In genomic region chr1:151611832-151612505, GRCh38 we compare ENCODE assay signal across 8 cellular contexts. TPM values are rescaled to one million over a fixed set of nuclear protein-coding genes. Genes with fewer than 3 reads are reported as not detected.
DNase-seq lines count a peak whose midpoint lies in the region; ATAC-seq and TF ChIP-seq lines count a peak whose summit lies in the region.

TSS of gene SNX27 (plus strand) at chr1:151612050. CDS start at chr1:151612202, 152 bp downstream.

- H3K9me3 ChIP-seq in left lung: no peaks in the 10 kb centered on the region

- intact Hi-C loops in left lung (cut with DNase I): no loop called here

- DNase-seq in CD1c-positive myeloid dendritic cell (ENCODE audit: extremely low spot score) (peak; percentile 90), NCI-H774 (lab: John Stamatoyannopoulos, UW) (peak; percentile 92), dedifferentiated amniotic fluid mesenchymal stem cell (ENCODE audit: extremely low spot score) (peak; percentile 93), left lung (peak; percentile 93 to 94)
- peak; percentile 70 to 84 for DNase-seq in activated CD4-positive, alpha-beta T cell treated with anti-CD3 and anti-CD28 coated beads, Interleukin-2, amount 50 U/mL, for 24 hours (ENCODE audit: low read depth in 1 of 2, low spot score in 1 of 2)
- peak; percentile 77 to 79 for DNase-seq in stimulated activated CD4-positive, alpha-beta T cell treated with anti-CD3 and anti-CD28 coated beads, Interleukin-2, amount 100 ng/mL, for 48 hours

- ATAC-seq in GM19397 (IDR thresholded peaks at IDR 0.05; ENCODE audit: unreplicated experiment) (peak; percentile 86), HG03571 (IDR thresholded peaks at IDR 0.05; ENCODE audit: unreplicated experiment) (peak; percentile 87), left lung (peak; percentile 94)

- no peaks in the 10 kb centered on the region for H3K36me3 ChIP-seq in left lung

- peaks cover 15 to 49% of the 10 kb centered on the region in 2 donors for H3K4me1 ChIP-seq in left lung

- no peak for TF ChIP-seq CTCF in left lung (IDR thresholded peaks at IDR 0.05)

- no peaks in the 10 kb centered on the region for H3K27me3 ChIP-seq in left lung

- H3K27ac ChIP-seq in left lung: peak within 1 kb of the TSS; percentile 94 to 99

- peak within 1 kb of the TSS; percentile 90 to 98 for H3K4me3 ChIP-seq in left lung

RNA-seq across cellular contexts. Expression of gene SNX27, which starts in this region (rescaled TPM):
- 10 to 100 TPM; 45.8 to 64.5 TPM for total RNA-seq in left lung

Comparison
In these comparisons a context has a peak if more than half of its experiments do, and no peak if none do; other contexts are left out.
1. Peak in every context shown above with its lines: DNase-seq, ATAC-seq, H3K4me3 ChIP-seq and H3K27ac ChIP-seq.